Comparison of ENCODE assay signal across 8 cellular contexts in genomic region chr7:157136372-157136771, GRCh38. TPM values are rescaled to one million over a fixed set of nuclear protein-coding genes. Genes with fewer than 3 reads are reported as not detected.
DNase-seq lines count a peak whose midpoint lies in the region; ATAC-seq and TF ChIP-seq lines count a peak whose summit lies in the region.

No MANE protein-coding gene starts in this region.

- peak; percentile 34; the same call in 1 of the 2 replicates for TF ChIP-seq CTCF in AG04450 (IDR thresholded peaks at IDR 0.05; ENCODE audit: low read depth, low read length)
- TF ChIP-seq CTCF in RWPE1 (conservative IDR thresholded peaks at IDR 0.05; ENCODE audit: low read depth), result no peak; the same call in 1 of the 2 replicates
- peak; percentile 38 for TF ChIP-seq CTCF in fibroblast of mammary gland (conservative IDR thresholded peaks at IDR 0.05; ENCODE audit: control insufficient read depth, insufficient read depth, low read depth, low read length)

- H3K9me3 ChIP-seq in AG04450 (ENCODE audit: control insufficient read depth, insufficient read depth, low read length), result no peaks in the 10 kb centered on the region; the same call in 1 of the 2 replicates

- H3K4me3 ChIP-seq in AG04450 (ENCODE audit: low read depth, low read length) (0 out of 2 replicates have a peak overlapping the region, but pooled peaks have one; percentile 15), fibroblast of mammary gland (ENCODE audit: control insufficient read depth, low read depth, low read length) (no peak overlapping the region)

- H3K27me3 ChIP-seq in AG04450 (ENCODE audit: control insufficient read depth, insufficient read depth, low read length), result peaks cover 3% of the 10 kb centered on the region

- CTCF ChIA-PET in AG04450 (lab: Charles Lee) (interaction anchor here (1.5 to 2.2 kb wide), 2 partner anchors 164 to 167 kb away, joined by 7 to 15 read pairs; no protein-coding TSS in a partner anchor), RWPE1 (lab: Yijun Ruan, JAX) (interaction anchor here (0.6 to 0.7 kb wide), 3 partner anchors 19 to 264 kb away, joined by 3 to 6 read pairs (median 5); no protein-coding TSS in a partner anchor)

- POLR2A ChIA-PET in AG04450 (lab: Yijun Ruan, JAX), result interaction anchor here (1.4 kb wide), 1 partner anchor 187 kb away, joined by 6 read pairs; the partner anchor contains the start of gene NOM1
- POLR2A ChIA-PET in RWPE1 (lab: Yijun Ruan, JAX; ENCODE audit: low non-redundant PET), result no interaction called here

- peak; percentile 43 for DNase-seq in AG04450 (ENCODE audit: low read depth, low spot score)
- peak; percentile 73 for DNase-seq in HCEC 1CT
- DNase-seq in RWPE1 (ENCODE audit: low spot score), result peak; percentile 55
- peak; percentile 89 for DNase-seq in fibroblast of mammary gland (ENCODE audit: low read depth)
- no peak for DNase-seq in retina
- no peak for DNase-seq in activated CD8-positive, alpha-beta memory T cell treated with anti-CD3 and anti-CD28 coated beads for 24 hours

- ATAC-seq in GM18858 (IDR thresholded peaks at IDR 0.05; ENCODE audit: unreplicated experiment), result no peak
- no peak for ATAC-seq in HG03521 (IDR thresholded peaks at IDR 0.05; ENCODE audit: unreplicated experiment)

- H3K27ac ChIP-seq in AG04450 (ENCODE audit: low read depth, low read length), result peak overlapping the region; percentile 65
- H3K27ac ChIP-seq in RWPE1, result peak overlapping the region; percentile 99

RNA-seq across cellular contexts. Expression of gene UBE3C, which starts 2.4 kb away (rescaled TPM):
- 60.6 and 71.2 TPM in 2 replicates for polyA plus RNA-seq in AG04450 (2011; rRNA removed)
- 75.2 and 88.1 TPM in 2 replicates for polyA minus RNA-seq in AG04450 (2011; rRNA and poly(A)+ RNA removed)

Comparison
In these comparisons a context has a peak if more than half of its experiments do, and no peak if none do; other contexts are left out.
1. DNase-seq: peak in AG04450 (single experiment), HCEC 1CT (single experiment), RWPE1 (single experiment) and fibroblast of mammary gland (single experiment); none in retina (single experiment) and activated CD8-positive, alpha-beta memory T cell treated with anti-CD3 and anti-CD28 coated beads for 24 hours (single experiment).